9 cellular contexts compared by ENCODE assay signal in genomic region chr5:32462618-32463017, GRCh38. TPM values are rescaled to one million over a fixed set of nuclear protein-coding genes. Genes with fewer than 3 reads are reported as not detected.
DNase-seq lines count a peak whose midpoint lies in the region; ATAC-seq, FAIRE-seq and TF ChIP-seq lines count a peak whose summit lies in the region.
"Had no signal": no experiment of that assay in that cellular context is flagged by ENCODE, and none has a peak within 500 bp of the region (broad histone marks: within the 10 kb centered on the region; RNA-seq: fewer than 3 reads in every experiment).

No MANE protein-coding gene starts in this region.

- H3K4me3 ChIP-seq in astrocyte (ENCODE audit: insufficient read depth, low read depth, low read length), result no peak overlapping the region

- no peak overlapping the region for H2AFZ ChIP-seq in astrocyte (ENCODE audit: low read depth, low read length)

- H3K9me3 ChIP-seq in astrocyte (ENCODE audit: insufficient read depth, low read depth, low read length), result peaks cover 3% of the 10 kb centered on the region

- H3K27me3 ChIP-seq in astrocyte (ENCODE audit: insufficient read depth, low read length), result no peaks in the 10 kb centered on the region

- no peaks in the 10 kb centered on the region for H3K79me2 ChIP-seq in astrocyte (ENCODE audit: insufficient read depth, low read length)

- no peaks in the 10 kb centered on the region for H3K9me3 Mint-ChIP-seq in astrocyte (ENCODE audit: unreplicated experiment)

- H3K36me3 ChIP-seq in astrocyte (ENCODE audit: insufficient read depth, low read length), result no peaks in the 10 kb centered on the region

- peaks cover 8% of the 10 kb centered on the region for H3K4me1 ChIP-seq in astrocyte (ENCODE audit: insufficient read depth, low read length)

- H3K27ac Mint-ChIP-seq in astrocyte (ENCODE audit: unreplicated experiment), result no peak overlapping the region

- H3K36me3 Mint-ChIP-seq in astrocyte (ENCODE audit: low read depth, unreplicated experiment), result no peaks in the 10 kb centered on the region

- no peak for FAIRE-seq in astrocyte (lab: Jason Lieb, UNC)

- no peak overlapping the region for H3K4me3 Mint-ChIP-seq in astrocyte (ENCODE audit: unreplicated experiment)

- no peak overlapping the region for H3K9ac ChIP-seq in astrocyte (ENCODE audit: low read length)

- peaks cover 3% of the 10 kb centered on the region for H3K4me1 Mint-ChIP-seq in astrocyte (ENCODE audit: low read depth, unreplicated experiment)

- no peaks in the 10 kb centered on the region for H4K20me1 ChIP-seq in astrocyte (ENCODE audit: insufficient read depth, low read length)

- H3K27ac ChIP-seq in astrocyte (ENCODE audit: low read depth, low read length), result no peak overlapping the region

- DNase-seq in EH (ENCODE audit: low read depth) (peak; percentile 82), NCI-H226 (peak; percentile 52), astrocyte (ENCODE audit: low read depth) (peak; percentile 65), NCI-H82 (lab: John Stamatoyannopoulos, UW) (no peak)
- DNase-seq in stimulated activated CD4-positive, alpha-beta T cell treated with anti-CD3 and anti-CD28 coated beads, Interleukin-15, amount 100 ng/mL, for 24 hours, result peak; percentile 65
- DNase-seq: SHP77 treated with DMSO at 0.1 percent for 48 hours had no signal

- ATAC-seq in HG03039 (IDR thresholded peaks at IDR 0.05; ENCODE audit: unreplicated experiment) (no peak), HG03565 (IDR thresholded peaks at IDR 0.05; ENCODE audit: unreplicated experiment) (no peak), HG02884 (IDR thresholded peaks at IDR 0.05; ENCODE audit: unreplicated experiment) (no peak)

- no peak for TF ChIP-seq CTCF in astrocyte (IDR thresholded peaks at IDR 0.05; ENCODE audit: insufficient read depth, low read depth, low read length)

- H3K27me3 Mint-ChIP-seq in astrocyte (ENCODE audit: low read depth, unreplicated experiment), result peaks cover 3% of the 10 kb centered on the region

- H3K4me2 ChIP-seq in astrocyte (ENCODE audit: low read length), result no peak overlapping the region

RNA-seq across cellular contexts. Expression of gene ZFR, which starts 18.1 kb away (rescaled TPM):
- total RNA-seq in astrocyte, result 65.8 and 68.4 TPM in 2 replicates
